36 cellular contexts compared by ENCODE assay signal in the genomic region with DNA sequence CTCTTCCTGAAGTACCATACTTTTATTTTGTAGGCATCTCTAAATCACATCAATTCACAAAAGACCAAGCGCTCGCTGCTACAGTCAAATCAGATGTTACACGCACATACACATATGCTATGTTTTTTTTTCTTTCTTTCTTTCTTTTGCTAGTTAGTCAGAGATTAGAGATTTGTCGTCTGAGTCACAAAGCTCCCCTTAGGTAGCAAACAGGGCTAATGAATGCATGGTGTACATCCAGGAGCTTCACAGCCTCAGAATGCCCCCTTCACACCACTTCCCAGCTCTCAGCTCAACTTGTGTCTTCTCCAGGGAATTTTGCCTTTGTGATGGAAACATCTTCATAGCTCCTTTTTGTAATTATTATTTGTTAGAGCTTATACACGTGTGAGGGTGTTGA.
"Had no signal": no experiment of that assay in that cellular context is flagged by ENCODE, and none has a peak within 500 bp of the region (broad histone marks: within the 10 kb centered on the region; RNA-seq: fewer than 3 reads in every experiment).

No MANE protein-coding gene starts in this region.

- H3K4me3 ChIP-seq: adrenal gland, cardiac muscle cell had no signal

- H3K27ac Mint-ChIP-seq: activated B cell treated with CpG ODN at 0.5 μM for 24 hours; activated CD4-positive, alpha-beta memory T cell treated with anti-CD3 and anti-CD28 coated beads for 36 hours; activated CD4-positive, alpha-beta T cell treated with anti-CD3 and anti-CD28 coated beads, Interleukin-2, amount 10 ng/mL, durations not matched to agents 24 days and 14 days; activated CD8-positive, alpha-beta T cell treated with anti-CD3 and anti-CD28 coated beads for 36 hours; activated naive CD4-positive, alpha-beta T cell treated with anti-CD3 and anti-CD28 coated beads for 36 hours; activated naive CD4-positive, alpha-beta T cell treated with anti-CD3 and anti-CD28 coated beads, Interleukin-2, amount 50 U/mL, for 72 hours; activated naive CD8-positive, alpha-beta T cell treated with anti-CD3 and anti-CD28 coated beads for 36 hours; activated T-cell treated with anti-CD3 and anti-CD28 coated beads, Interleukin-2, amount 50 U/mL, for 72 hours; activated T-helper 1 cell treated with anti-CD3 and anti-CD28 coated beads, Interleukin-12 subunit alpha, Interleukin-12 subunit beta, Interleukin-2, Interleukin-4 antibody, amounts not matched to agents 30 ng/mL and 10 ng/mL and 1 ng/mL, durations not matched to agents 14 hours and 24 hours and 36 hours; activated T-helper 17 cell treated with anti-CD3 and anti-CD28 coated beads, Interleukin-2, amount 50 U/mL, for 72 hours; T-helper 1 cell treated with Interleukin-12 subunit alpha and Interleukin-12 subunit beta and Interleukin-4 antibody, amounts not matched to agents 30 μg/mL and 1 μg/mL, for 36 hours; T-helper 2 cell treated with Interferon-gamma antibody and Interleukin-4, amounts not matched to agents 5 μg/mL and 100 μg/mL, for 36 hours had no signal

- ATAC-seq: activated CD8-positive, alpha-beta T cell treated with anti-CD3 and anti-CD28 coated beads for 36 hours; activated naive CD4-positive, alpha-beta T cell treated with anti-CD3 and anti-CD28 coated beads, Interleukin-2, amount 50 U/mL, for 72 hours; activated T-cell treated with anti-CD3 and anti-CD28 coated beads, Interleukin-2, amount 50 U/mL, for 4 hours; activated T-cell treated with anti-CD3 and anti-CD28 coated beads, Interleukin-2, amount 50 U/mL, for 72 hours; activated T-helper 17 cell treated with anti-CD3 and anti-CD28 coated beads, Interleukin-2, amount 50 U/mL, for 72 hours had no signal

- H3K36me3 Mint-ChIP-seq: activated CD4-positive, alpha-beta memory T cell treated with anti-CD3 and anti-CD28 coated beads for 36 hours; activated naive CD8-positive, alpha-beta T cell treated with anti-CD3 and anti-CD28 coated beads for 36 hours; brain had no signal

- H3K27ac ChIP-seq: adrenal gland, cardiac muscle cell, VCaP had no signal

- H3K9me3 ChIP-seq: adrenal gland had no signal

- H3K4me1 ChIP-seq: adrenal gland had no signal

- H3K4me3 Mint-ChIP-seq: activated B cell treated with CpG ODN at 0.5 μM for 24 hours; activated CD4-positive, alpha-beta memory T cell treated with anti-CD3 and anti-CD28 coated beads for 36 hours; activated CD4-positive, alpha-beta T cell treated with anti-CD3 and anti-CD28 coated beads, Interleukin-2, amount 10 ng/mL, durations not matched to agents 24 days and 14 days; activated CD8-positive, alpha-beta T cell treated with anti-CD3 and anti-CD28 coated beads for 36 hours; activated naive CD4-positive, alpha-beta T cell treated with anti-CD3 and anti-CD28 coated beads for 36 hours; activated naive CD8-positive, alpha-beta T cell treated with anti-CD3 and anti-CD28 coated beads for 36 hours; activated T-cell treated with anti-CD3 and anti-CD28 coated beads, Interleukin-2, amount 50 U/mL, for 4 hours; activated T-cell treated with anti-CD3 and anti-CD28 coated beads, Interleukin-2, amount 50 U/mL, for 72 hours; activated T-helper 1 cell treated with anti-CD3 and anti-CD28 coated beads, Interleukin-12 subunit alpha, Interleukin-12 subunit beta, Interleukin-2, Interleukin-4 antibody, amounts not matched to agents 30 ng/mL and 10 ng/mL and 1 ng/mL, durations not matched to agents 14 hours and 24 hours and 36 hours; activated T-helper 17 cell treated with anti-CD3 and anti-CD28 coated beads, Interleukin-2, amount 50 U/mL, for 72 hours; brain; central memory CD8-positive, alpha-beta T cell; T-helper 1 cell treated with Interleukin-12 subunit alpha and Interleukin-12 subunit beta and Interleukin-4 antibody, amounts not matched to agents 30 μg/mL and 1 μg/mL, for 36 hours; T-helper 2 cell treated with Interferon-gamma antibody and Interleukin-4, amounts not matched to agents 5 μg/mL and 100 μg/mL, for 36 hours had no signal

- DNase-seq: activated B cell treated with CpG ODN at 0.5 μM for 24 hours; activated CD4-positive, alpha-beta memory T cell treated with anti-CD3 and anti-CD28 coated beads for 36 hours; activated CD4-positive, alpha-beta T cell treated with anti-CD3 and anti-CD28 coated beads for 4 hours; activated CD4-positive, alpha-beta T cell treated with anti-CD3 and anti-CD28 coated beads, Interleukin-2, amount 10 ng/mL, durations not matched to agents 24 days and 14 days; activated CD4-positive, alpha-beta T cell treated with anti-CD3 and anti-CD28 coated beads, Interleukin-2, amount 50 U/mL, for 1 hour; activated CD4-positive, alpha-beta T cell treated with anti-CD3 and anti-CD28 coated beads, Interleukin-2, amount 50 U/mL, for 4 hours; activated CD4-positive, CD25-positive, alpha-beta regulatory T cell treated with anti-CD3 and anti-CD28 coated beads, Interleukin-2, amount 50 U/mL, for 72 hours; activated CD8-positive, alpha-beta memory T cell treated with anti-CD3 and anti-CD28 coated beads, Interleukin-2, amount 50 U/mL, for 4 hours; activated CD8-positive, alpha-beta T cell treated with anti-CD3 and anti-CD28 coated beads for 36 hours; activated effector memory CD4-positive, alpha-beta T cell treated with anti-CD3 and anti-CD28 coated beads, Interleukin-2, amount 50 U/mL, for 16 hours; activated gamma-delta T cell treated with Interleukin-2 at 50 U/mL for 16 hours; activated naive CD4-positive, alpha-beta T cell; activated naive CD4-positive, alpha-beta T cell treated with anti-CD3 and anti-CD28 coated beads for 36 hours; activated naive CD4-positive, alpha-beta T cell treated with anti-CD3 and anti-CD28 coated beads, Interleukin-2, amount 50 U/mL, for 16 hours; activated naive CD8-positive, alpha-beta T cell treated with anti-CD3 and anti-CD28 coated beads for 36 hours; activated T-cell treated with anti-CD3 and anti-CD28 coated beads for 4 hours; activated T-cell treated with anti-CD3 and anti-CD28 coated beads, Interleukin-2, amount 50 U/mL, for 1 hour; activated T-cell treated with anti-CD3 and anti-CD28 coated beads, Interleukin-2, amount 50 U/mL, for 4 hours; activated T-cell treated with anti-CD3 and anti-CD28 coated beads, Interleukin-2, amount 50 U/mL, for 72 hours; adrenal gland; amniotic stem cell; aorta; caudate nucleus; cerebellar nuclear complex; T-helper 1 cell; T-helper 2 cell; T-helper 9 cell had no signal

- H3K36me3 ChIP-seq: adrenal gland, cardiac muscle cell had no signal

- H3K4me1 Mint-ChIP-seq: activated B cell treated with CpG ODN at 0.5 μM for 24 hours; activated CD4-positive, alpha-beta T cell treated with anti-CD3 and anti-CD28 coated beads, Interleukin-2, amount 10 ng/mL, durations not matched to agents 24 days and 14 days; activated naive CD8-positive, alpha-beta T cell treated with anti-CD3 and anti-CD28 coated beads for 36 hours; activated T-helper 17 cell treated with anti-CD3 and anti-CD28 coated beads, Interleukin-2, amount 50 U/mL, for 72 hours; central memory CD8-positive, alpha-beta T cell had no signal

- H3K27me3 ChIP-seq: adrenal gland, cardiac muscle cell had no signal

- H3K27me3 Mint-ChIP-seq: activated B cell treated with CpG ODN at 0.5 μM for 24 hours; activated CD4-positive, alpha-beta memory T cell treated with anti-CD3 and anti-CD28 coated beads for 36 hours; activated CD4-positive, alpha-beta T cell treated with anti-CD3 and anti-CD28 coated beads, Interleukin-2, amount 10 ng/mL, durations not matched to agents 24 days and 14 days; activated CD8-positive, alpha-beta T cell treated with anti-CD3 and anti-CD28 coated beads for 36 hours; activated naive CD8-positive, alpha-beta T cell treated with anti-CD3 and anti-CD28 coated beads for 36 hours; activated T-helper 17 cell treated with anti-CD3 and anti-CD28 coated beads, Interleukin-2, amount 50 U/mL, for 72 hours; central memory CD8-positive, alpha-beta T cell had no signal
